8 cellular contexts compared by ENCODE assay signal in genomic region chr4:10019521-10020051, GRCh38. TPM values are rescaled to one million over a fixed set of nuclear protein-coding genes. Genes with fewer than 3 reads are reported as not detected.
DNase-seq lines count a peak whose midpoint lies in the region; ATAC-seq, FAIRE-seq and TF ChIP-seq lines count a peak whose summit lies in the region.

No MANE protein-coding gene starts in this region.

- H2AFZ ChIP-seq in astrocyte (ENCODE audit: low read depth, low read length), result peak overlapping the region; percentile 98

- H3K4me1 ChIP-seq in astrocyte (ENCODE audit: insufficient read depth, low read length), result peaks cover 7% of the 10 kb centered on the region

- H3K4me1 Mint-ChIP-seq in T-helper 1 cell treated with Interleukin-12 subunit alpha and Interleukin-12 subunit beta and Interleukin-4 antibody, amounts not matched to agents 30 μg/mL and 1 μg/mL, for 36 hours (ENCODE audit: low read depth), result peaks cover 11% of the 10 kb centered on the region
- peaks cover 18% of the 10 kb centered on the region for H3K4me1 Mint-ChIP-seq in astrocyte (ENCODE audit: low read depth, unreplicated experiment)

- ATAC-seq in GM21528 (IDR thresholded peaks at IDR 0.05; ENCODE audit: low FRiP score, unreplicated experiment) (no peak), HG03457 (IDR thresholded peaks at IDR 0.05; ENCODE audit: unreplicated experiment) (no peak)

- H3K4me3 Mint-ChIP-seq in T-helper 1 cell treated with Interleukin-12 subunit alpha and Interleukin-12 subunit beta and Interleukin-4 antibody, amounts not matched to agents 30 μg/mL and 1 μg/mL, for 36 hours, result peak overlapping the region; percentile 89
- H3K4me3 Mint-ChIP-seq in astrocyte (ENCODE audit: unreplicated experiment), result no peak overlapping the region

- H3K27me3 Mint-ChIP-seq in T-helper 1 cell treated with Interleukin-12 subunit alpha and Interleukin-12 subunit beta and Interleukin-4 antibody, amounts not matched to agents 30 μg/mL and 1 μg/mL, for 36 hours (ENCODE audit: low read depth), result no peaks in the 10 kb centered on the region
- H3K27me3 Mint-ChIP-seq in astrocyte (ENCODE audit: low read depth, unreplicated experiment), result peaks cover 14% of the 10 kb centered on the region

- no peaks in the 10 kb centered on the region for H3K79me2 ChIP-seq in astrocyte (ENCODE audit: insufficient read depth, low read length)

- H3K9me3 ChIP-seq in astrocyte (ENCODE audit: insufficient read depth, low read depth, low read length), result no peaks in the 10 kb centered on the region

- no peaks in the 10 kb centered on the region for H3K27me3 ChIP-seq in astrocyte (ENCODE audit: insufficient read depth, low read length)
- no peaks in the 10 kb centered on the region for H3K27me3 ChIP-seq in layer of hippocampus (ENCODE audit: control insufficient read depth, insufficient read depth, low read length)

- no peaks in the 10 kb centered on the region for H3K36me3 Mint-ChIP-seq in T-helper 1 cell treated with Interleukin-12 subunit alpha and Interleukin-12 subunit beta and Interleukin-4 antibody, amounts not matched to agents 30 μg/mL and 1 μg/mL, for 36 hours (ENCODE audit: low read depth)
- no peaks in the 10 kb centered on the region for H3K36me3 Mint-ChIP-seq in astrocyte (ENCODE audit: low read depth, unreplicated experiment)

- DNase-seq in T-helper 1 cell (no peak), astrocyte (ENCODE audit: low read depth) (no peak), frontal cortex (ENCODE audit: low spot score in 2 of 2) (no peak)

- H4K20me1 ChIP-seq in astrocyte (ENCODE audit: insufficient read depth, low read length), result no peaks in the 10 kb centered on the region

- H3K9me3 Mint-ChIP-seq in T-helper 1 cell treated with Interleukin-12 subunit alpha and Interleukin-12 subunit beta and Interleukin-4 antibody, amounts not matched to agents 30 μg/mL and 1 μg/mL, for 36 hours, result no peaks in the 10 kb centered on the region
- H3K9me3 Mint-ChIP-seq in astrocyte (ENCODE audit: unreplicated experiment), result no peaks in the 10 kb centered on the region

- H3K27ac Mint-ChIP-seq in T-helper 1 cell treated with Interleukin-12 subunit alpha and Interleukin-12 subunit beta and Interleukin-4 antibody, amounts not matched to agents 30 μg/mL and 1 μg/mL, for 36 hours, result peak overlapping the region; percentile 97
- no peak overlapping the region for H3K27ac Mint-ChIP-seq in astrocyte (ENCODE audit: unreplicated experiment)

- no peaks in the 10 kb centered on the region for H3K36me3 ChIP-seq in astrocyte (ENCODE audit: insufficient read depth, low read length)

- H3K9ac ChIP-seq in astrocyte (ENCODE audit: low read length), result peak overlapping the region; percentile 76

- peak overlapping the region; percentile 86 for H3K4me2 ChIP-seq in astrocyte (ENCODE audit: low read length)

- H3K4me3 ChIP-seq in astrocyte (ENCODE audit: insufficient read depth, low read depth, low read length), result peak overlapping the region; percentile 50

- FAIRE-seq in astrocyte (lab: Jason Lieb, UNC) (no peak), frontal cortex (lab: Jason Lieb, UNC) (no peak)

- TF ChIP-seq CTCF in astrocyte (IDR thresholded peaks at IDR 0.05; ENCODE audit: insufficient read depth, low read depth, low read length), result no peak

- H3K27ac ChIP-seq in astrocyte (ENCODE audit: low read depth, low read length) (peak overlapping the region; percentile 64), layer of hippocampus (ENCODE audit: low read depth, low read length) (peak overlapping the region; percentile 84), temporal lobe (ENCODE audit: low read depth, low read length) (peak overlapping the region; percentile 90)

RNA-seq across cellular contexts. Expression of gene SLC2A9, which starts 1.7 kb away (rescaled TPM):
- total RNA-seq in astrocyte (0.54 and 0.62 TPM in 2 replicates), temporal lobe (1.7 TPM), frontal cortex (2.9 TPM)
